In the genomic region with DNA sequence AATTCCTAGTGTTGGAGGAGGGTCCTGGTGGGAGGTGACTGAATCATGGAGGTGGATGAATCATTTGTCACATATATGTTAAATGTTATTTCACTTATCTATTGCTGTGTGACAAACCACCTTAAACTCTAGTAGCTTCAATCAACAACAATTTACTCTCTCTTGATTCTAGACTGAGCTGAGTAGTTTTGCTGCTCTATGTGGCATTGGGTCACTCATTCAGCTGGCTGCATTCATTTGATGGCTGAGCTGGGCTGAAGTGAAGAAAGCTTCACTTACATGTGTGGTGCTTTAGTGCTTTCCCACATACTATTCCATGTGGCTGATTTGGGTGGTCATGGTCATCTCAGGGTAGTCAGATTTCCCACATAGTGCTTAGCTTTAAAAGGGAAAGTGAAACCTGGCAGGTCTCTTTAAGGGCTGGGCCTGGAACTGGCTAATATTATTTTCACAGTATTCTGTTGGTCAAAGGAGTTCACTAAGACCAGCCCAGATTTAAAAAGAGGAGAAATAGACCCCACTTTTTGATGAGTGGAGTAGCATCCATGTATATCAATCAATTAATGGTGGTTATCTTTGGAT, we compare ENCODE assay signal across 3 cellular contexts.
TF ChIP-seq lines count a peak whose summit lies in the region.

No MANE protein-coding gene starts in this region.

TF ChIP-seq in liver, 16 proteins besides CTCF, POLR2A, EP300 and RAD21:
- no peak for TF ChIP-seq JUND (IDR thresholded peaks at IDR 0.05)
- no peak for TF ChIP-seq HNF4A (conservative IDR thresholded peaks at IDR 0.05)
- no peak for TF ChIP-seq RXRA (IDR thresholded peaks at IDR 0.05)
- TF ChIP-seq TAF1 (conservative IDR thresholded peaks at IDR 0.05), result no peak
- TF ChIP-seq EGR1 (IDR thresholded peaks at IDR 0.05; ENCODE audit: low read depth in 2 of 2), result no peak
- TF ChIP-seq, protein P1, sequence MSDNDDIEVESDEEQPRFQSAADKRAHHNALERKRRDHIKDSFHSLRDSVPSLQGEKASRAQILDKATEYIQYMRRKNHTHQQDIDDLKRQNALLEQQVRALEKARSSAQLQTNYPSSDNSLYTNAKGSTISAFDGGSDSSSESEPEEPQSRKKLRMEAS (IDR thresholded peaks at IDR 0.05), result no peak

TF ChIP-seq in HepG2, 621 proteins besides CTCF, POLR2A, EP300 and RAD21:
- TF ChIP-seq ATF7-NPFF (CRISPR knock-in tag; IDR thresholded peaks at IDR 0.05; ENCODE audit: low read depth) (no peak), TGIF2 (CRISPR knock-in tag; IDR thresholded peaks at IDR 0.05) (no peak), ZNF674 (CRISPR knock-in tag; IDR thresholded peaks at IDR 0.05; ENCODE audit: low read depth) (no peak), HNRNPL (IDR thresholded peaks at IDR 0.05; ENCODE audit: low read depth, low read length) (no peak), ADNP (CRISPR knock-in tag; IDR thresholded peaks at IDR 0.05) (no peak), SNAPC2 (CRISPR knock-in tag; IDR thresholded peaks at IDR 0.05) (no peak), TRIM24 (CRISPR knock-in tag; IDR thresholded peaks at IDR 0.05) (no peak), NFATC3 (CRISPR knock-in tag; IDR thresholded peaks at IDR 0.05) (no peak), SMYD3 (CRISPR knock-in tag; IDR thresholded peaks at IDR 0.05) (no peak)
- TF ChIP-seq, protein P2, sequence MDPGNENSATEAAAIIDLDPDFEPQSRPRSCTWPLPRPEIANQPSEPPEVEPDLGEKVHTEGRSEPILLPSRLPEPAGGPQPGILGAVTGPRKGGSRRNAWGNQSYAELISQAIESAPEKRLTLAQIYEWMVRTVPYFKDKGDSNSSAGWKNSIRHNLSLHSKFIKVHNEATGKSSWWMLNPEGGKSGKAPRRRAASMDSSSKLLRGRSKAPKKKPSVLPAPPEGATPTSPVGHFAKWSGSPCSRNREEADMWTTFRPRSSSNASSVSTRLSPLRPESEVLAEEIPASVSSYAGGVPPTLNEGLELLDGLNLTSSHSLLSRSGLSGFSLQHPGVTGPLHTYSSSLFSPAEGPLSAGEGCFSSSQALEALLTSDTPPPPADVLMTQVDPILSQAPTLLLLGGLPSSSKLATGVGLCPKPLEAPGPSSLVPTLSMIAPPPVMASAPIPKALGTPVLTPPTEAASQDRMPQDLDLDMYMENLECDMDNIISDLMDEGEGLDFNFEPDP (CRISPR knock-in tag; conservative IDR thresholded peaks at IDR 0.05), result no peak
- TF ChIP-seq, protein P3, sequence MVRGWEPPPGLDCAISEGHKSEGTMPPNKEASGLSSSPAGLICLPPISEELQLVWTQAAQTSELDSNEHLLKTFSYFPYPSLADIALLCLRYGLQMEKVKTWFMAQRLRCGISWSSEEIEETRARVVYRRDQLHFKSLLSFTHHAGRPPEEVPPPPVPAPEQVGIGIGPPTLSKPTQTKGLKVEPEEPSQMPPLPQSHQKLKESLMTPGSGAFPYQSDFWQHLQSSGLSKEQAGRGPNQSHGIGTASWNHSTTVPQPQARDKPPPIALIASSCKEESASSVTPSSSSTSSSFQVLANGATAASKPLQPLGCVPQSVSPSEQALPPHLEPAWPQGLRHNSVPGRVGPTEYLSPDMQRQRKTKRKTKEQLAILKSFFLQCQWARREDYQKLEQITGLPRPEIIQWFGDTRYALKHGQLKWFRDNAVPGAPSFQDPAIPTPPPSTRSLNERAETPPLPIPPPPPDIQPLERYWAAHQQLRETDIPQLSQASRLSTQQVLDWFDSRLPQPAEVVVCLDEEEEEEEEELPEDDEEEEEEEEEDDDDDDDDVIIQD (CRISPR knock-in tag; IDR thresholded peaks at IDR 0.05; ENCODE audit: low read depth), result no peak
- TF ChIP-seq, protein P4, sequence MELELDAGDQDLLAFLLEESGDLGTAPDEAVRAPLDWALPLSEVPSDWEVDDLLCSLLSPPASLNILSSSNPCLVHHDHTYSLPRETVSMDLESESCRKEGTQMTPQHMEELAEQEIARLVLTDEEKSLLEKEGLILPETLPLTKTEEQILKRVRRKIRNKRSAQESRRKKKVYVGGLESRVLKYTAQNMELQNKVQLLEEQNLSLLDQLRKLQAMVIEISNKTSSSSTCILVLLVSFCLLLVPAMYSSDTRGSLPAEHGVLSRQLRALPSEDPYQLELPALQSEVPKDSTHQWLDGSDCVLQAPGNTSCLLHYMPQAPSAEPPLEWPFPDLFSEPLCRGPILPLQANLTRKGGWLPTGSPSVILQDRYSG (CRISPR knock-in tag; IDR thresholded peaks at IDR 0.05), result no peak
- TF ChIP-seq, protein P5, sequence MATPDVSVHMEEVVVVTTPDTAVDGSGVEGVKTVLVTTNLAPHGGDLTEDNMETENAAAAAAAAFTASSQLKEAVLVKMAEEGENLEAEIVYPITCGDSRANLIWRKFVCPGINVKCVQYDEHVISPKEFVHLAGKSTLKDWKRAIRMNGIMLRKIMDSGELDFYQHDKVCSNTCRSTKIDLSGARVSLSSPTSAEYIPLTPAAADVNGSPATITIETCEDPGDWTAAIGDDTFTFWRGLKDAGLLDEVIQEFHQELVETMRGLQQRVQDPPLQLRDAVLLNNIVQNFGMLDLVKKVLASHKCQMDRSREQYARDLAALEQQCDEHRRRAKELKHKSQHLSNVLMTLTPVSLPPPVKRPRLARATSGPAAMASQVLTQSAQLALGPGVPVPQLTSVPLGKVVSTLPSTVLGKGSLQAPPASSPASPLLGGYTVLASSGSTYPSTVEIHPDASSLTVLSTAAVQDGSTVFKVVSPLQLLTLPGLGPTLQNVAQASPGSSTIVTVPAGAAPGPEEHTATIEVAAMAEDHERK (CRISPR knock-in tag; IDR thresholded peaks at IDR 0.05; ENCODE audit: low read depth), result no peak
- TF ChIP-seq, protein P6, sequence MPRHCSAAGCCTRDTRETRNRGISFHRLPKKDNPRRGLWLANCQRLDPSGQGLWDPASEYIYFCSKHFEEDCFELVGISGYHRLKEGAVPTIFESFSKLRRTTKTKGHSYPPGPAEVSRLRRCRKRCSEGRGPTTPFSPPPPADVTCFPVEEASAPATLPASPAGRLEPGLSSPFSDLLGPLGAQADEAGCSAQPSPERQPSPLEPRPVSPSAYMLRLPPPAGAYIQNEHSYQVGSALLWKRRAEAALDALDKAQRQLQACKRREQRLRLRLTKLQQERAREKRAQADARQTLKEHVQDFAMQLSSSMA (CRISPR knock-in tag; IDR thresholded peaks at IDR 0.05), result no peak

TF ChIP-seq in SK-N-SH, 30 proteins besides CTCF, POLR2A, EP300 and RAD21:
- TF ChIP-seq FOSL2 (IDR thresholded peaks at IDR 0.05; ENCODE audit: borderline replicate concordance, low read depth) (no peak), RFX5 (IDR thresholded peaks at IDR 0.05; ENCODE audit: low read length) (no peak), FOXM1 (IDR thresholded peaks at IDR 0.05; ENCODE audit: low read depth) (no peak)
- TF ChIP-seq, protein P1 (IDR thresholded peaks at IDR 0.05; ENCODE audit: low read depth), result no peak
- TF ChIP-seq, protein P7, sequence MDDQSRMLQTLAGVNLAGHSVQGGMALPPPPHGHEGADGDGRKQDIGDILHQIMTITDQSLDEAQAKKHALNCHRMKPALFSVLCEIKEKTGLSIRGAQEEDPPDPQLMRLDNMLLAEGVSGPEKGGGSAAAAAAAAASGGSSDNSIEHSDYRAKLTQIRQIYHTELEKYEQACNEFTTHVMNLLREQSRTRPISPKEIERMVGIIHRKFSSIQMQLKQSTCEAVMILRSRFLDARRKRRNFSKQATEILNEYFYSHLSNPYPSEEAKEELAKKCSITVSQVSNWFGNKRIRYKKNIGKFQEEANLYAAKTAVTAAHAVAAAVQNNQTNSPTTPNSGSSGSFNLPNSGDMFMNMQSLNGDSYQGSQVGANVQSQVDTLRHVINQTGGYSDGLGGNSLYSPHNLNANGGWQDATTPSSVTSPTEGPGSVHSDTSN (IDR thresholded peaks at IDR 0.05), result no peak
- TF ChIP-seq, protein P8, sequence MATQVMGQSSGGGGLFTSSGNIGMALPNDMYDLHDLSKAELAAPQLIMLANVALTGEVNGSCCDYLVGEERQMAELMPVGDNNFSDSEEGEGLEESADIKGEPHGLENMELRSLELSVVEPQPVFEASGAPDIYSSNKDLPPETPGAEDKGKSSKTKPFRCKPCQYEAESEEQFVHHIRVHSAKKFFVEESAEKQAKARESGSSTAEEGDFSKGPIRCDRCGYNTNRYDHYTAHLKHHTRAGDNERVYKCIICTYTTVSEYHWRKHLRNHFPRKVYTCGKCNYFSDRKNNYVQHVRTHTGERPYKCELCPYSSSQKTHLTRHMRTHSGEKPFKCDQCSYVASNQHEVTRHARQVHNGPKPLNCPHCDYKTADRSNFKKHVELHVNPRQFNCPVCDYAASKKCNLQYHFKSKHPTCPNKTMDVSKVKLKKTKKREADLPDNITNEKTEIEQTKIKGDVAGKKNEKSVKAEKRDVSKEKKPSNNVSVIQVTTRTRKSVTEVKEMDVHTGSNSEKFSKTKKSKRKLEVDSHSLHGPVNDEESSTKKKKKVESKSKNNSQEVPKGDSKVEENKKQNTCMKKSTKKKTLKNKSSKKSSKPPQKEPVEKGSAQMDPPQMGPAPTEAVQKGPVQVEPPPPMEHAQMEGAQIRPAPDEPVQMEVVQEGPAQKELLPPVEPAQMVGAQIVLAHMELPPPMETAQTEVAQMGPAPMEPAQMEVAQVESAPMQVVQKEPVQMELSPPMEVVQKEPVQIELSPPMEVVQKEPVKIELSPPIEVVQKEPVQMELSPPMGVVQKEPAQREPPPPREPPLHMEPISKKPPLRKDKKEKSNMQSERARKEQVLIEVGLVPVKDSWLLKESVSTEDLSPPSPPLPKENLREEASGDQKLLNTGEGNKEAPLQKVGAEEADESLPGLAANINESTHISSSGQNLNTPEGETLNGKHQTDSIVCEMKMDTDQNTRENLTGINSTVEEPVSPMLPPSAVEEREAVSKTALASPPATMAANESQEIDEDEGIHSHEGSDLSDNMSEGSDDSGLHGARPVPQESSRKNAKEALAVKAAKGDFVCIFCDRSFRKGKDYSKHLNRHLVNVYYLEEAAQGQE (IDR thresholded peaks at IDR 0.05; ENCODE audit: low read depth, low read length), result no peak
- TF ChIP-seq, protein P9, sequence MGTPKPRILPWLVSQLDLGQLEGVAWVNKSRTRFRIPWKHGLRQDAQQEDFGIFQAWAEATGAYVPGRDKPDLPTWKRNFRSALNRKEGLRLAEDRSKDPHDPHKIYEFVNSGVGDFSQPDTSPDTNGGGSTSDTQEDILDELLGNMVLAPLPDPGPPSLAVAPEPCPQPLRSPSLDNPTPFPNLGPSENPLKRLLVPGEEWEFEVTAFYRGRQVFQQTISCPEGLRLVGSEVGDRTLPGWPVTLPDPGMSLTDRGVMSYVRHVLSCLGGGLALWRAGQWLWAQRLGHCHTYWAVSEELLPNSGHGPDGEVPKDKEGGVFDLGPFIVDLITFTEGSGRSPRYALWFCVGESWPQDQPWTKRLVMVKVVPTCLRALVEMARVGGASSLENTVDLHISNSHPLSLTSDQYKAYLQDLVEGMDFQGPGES (IDR thresholded peaks at IDR 0.05; ENCODE audit: low read depth, low read length), result no peak
